15 cellular contexts compared by ENCODE assay signal in genomic region chr11:44711772-44712608, GRCh38.
DNase-seq lines count a peak whose midpoint lies in the region.
"Had no signal": no experiment of that assay in that cellular context is flagged by ENCODE, and none has a peak within 500 bp of the region (broad histone marks: within the 10 kb centered on the region; RNA-seq: fewer than 3 reads in every experiment).

No MANE protein-coding gene starts in this region.

- H2AFZ ChIP-seq in neuron (ENCODE audit: low read depth, low read length): peak overlapping the region; percentile 59

- H3K36me3 ChIP-seq in neuron (ENCODE audit: insufficient read depth, low read length): no peaks in the 10 kb centered on the region
- H3K36me3 ChIP-seq: left ventricle myocardium inferior had no signal

- peaks cover 31% of the 10 kb centered on the region for H3K4me1 ChIP-seq in neuron (ENCODE audit: insufficient read depth, low read length)
- H3K4me1 ChIP-seq: left ventricle myocardium inferior had no signal

- no peaks in the 10 kb centered on the region for H3K9me3 ChIP-seq in neuron (ENCODE audit: low read length)

- H3K4me3 ChIP-seq in neuron (ENCODE audit: low read length): peak overlapping the region; percentile 29
- H3K4me3 ChIP-seq: left ventricle myocardium inferior had no signal

- H3K27me3 ChIP-seq in neuron (ENCODE audit: insufficient read depth, low read length): no peaks in the 10 kb centered on the region

- peak; percentile 2 for DNase-seq in NCI-H146 (lab: John Stamatoyannopoulos, UW)
- no peak for DNase-seq in NCI-H146 treated with DMSO at 0.1 percent for 48 hours (lab: John Stamatoyannopoulos, UW; ENCODE audit: unreplicated experiment)
- DNase-seq in NCI-H446 (lab: John Stamatoyannopoulos, UW): peak; percentile 49 to 79
- DNase-seq in cerebellar nuclear complex (lab: John Stamatoyannopoulos, UW): peak; percentile 71 to 89
- DNase-seq in activated gamma-delta T cell treated with Interleukin-2 at 50 U/mL for 16 hours: no peak
- no peak for DNase-seq in T1000 (lab: John Stamatoyannopoulos, UW)
- DNase-seq in AG20443 (ENCODE audit: low spot score): no peak
- DNase-seq: 8988T; activated effector memory CD4-positive, alpha-beta T cell treated with anti-CD3 and anti-CD28 coated beads, Interleukin-2, amount 50 U/mL, for 16 hours; amygdala; left ventricle myocardium inferior; MV-4-11; NCI-H510A; stimulated activated naive CD8-positive, alpha-beta T cell treated with anti-CD3 and anti-CD28 coated beads, Interleukin-15, amount 100 ng/mL, for 72 hours had no signal

Comparison
In these comparisons a context has a peak if more than half of its experiments do, and no peak if none do; other contexts are left out.
1. DNase-seq: peak in NCI-H146 (single experiment), NCI-H446 (2 of 2) and cerebellar nuclear complex (2 of 2); none in NCI-H146 treated with DMSO at 0.1 percent for 48 hours (single experiment), activated gamma-delta T cell treated with Interleukin-2 at 50 U/mL for 16 hours (single experiment), T1000 (single experiment) and AG20443 (single experiment).